ENCODE assay signal across 10 cellular contexts in genomic region chr4:10093273-10093621, GRCh38. TPM values are rescaled to one million over a fixed set of nuclear protein-coding genes. Genes with fewer than 3 reads are reported as not detected.
DNase-seq lines count a peak whose midpoint lies in the region; ATAC-seq, FAIRE-seq and TF ChIP-seq lines count a peak whose summit lies in the region.
"Had no signal": no experiment of that assay in that cellular context is flagged by ENCODE, and none has a peak within 500 bp of the region (broad histone marks: within the 10 kb centered on the region; RNA-seq: fewer than 3 reads in every experiment).

No MANE protein-coding gene starts in this region.

- peaks cover 19% of the 10 kb centered on the region for H4K20me1 ChIP-seq in HepG2 (ENCODE audit: insufficient read depth, low read length)

- TF ChIP-seq POLR2A in HepG2 (IDR thresholded peaks at IDR 0.05; ENCODE audit: insufficient read depth in 1 of 2, low read depth in 2 of 2, low read length in 2 of 2) (no peak), GM18505 (IDR thresholded peaks at IDR 0.05; ENCODE audit: borderline replicate concordance, extremely low read depth, insufficient read depth, insufficient read length) (no peak)

- H3K4me3 ChIP-seq in ascending aorta (no peak overlapping the region), HepG2 (replicated peaks in 1 of 3; ENCODE audit: insufficient read depth in 1 of 3, low read depth in 2 of 3, low read length in 3 of 3) (no peak overlapping the region)

- H3K4me2 ChIP-seq in HepG2 (ENCODE audit: low read depth, low read length), result no peak overlapping the region

- TF ChIP-seq CTCF in ascending aorta (IDR thresholded peaks at IDR 0.05), result no peak
- no peak for TF ChIP-seq CTCF in HepG2 (CRISPR knock-in tag; IDR thresholded peaks at IDR 0.05)

- H3K36me3 ChIP-seq in KOPT-K1 (ENCODE audit: insufficient read depth, low read length), result peaks cover 87% of the 10 kb centered on the region
- H3K36me3 ChIP-seq in ascending aorta, result peaks cover 80 to 89% of the 10 kb centered on the region in 2 donors
- H3K36me3 ChIP-seq in HepG2 (replicated peaks in 1 of 2; ENCODE audit: control insufficient read depth in 1 of 2, insufficient read depth in 2 of 2, low read length in 2 of 2), result peaks cover 76 to 97% of the 10 kb centered on the region in 2 experiments

- no peaks in the 10 kb centered on the region for H3K9me3 ChIP-seq in KOPT-K1 (ENCODE audit: insufficient read depth, low read length, poor library complexity, severe bottlenecking)
- H3K9me3 ChIP-seq in ascending aorta, result no peaks in the 10 kb centered on the region
- no peaks in the 10 kb centered on the region for H3K9me3 ChIP-seq in HepG2 (ENCODE audit: low read length)

- 88% methylated on average over 9 of the region's 11 CpGs for WGBS in HepG2 (ENCODE audit: low lambda C conversion rate)

- H3K27ac ChIP-seq in KOPT-K1 (ENCODE audit: low read depth, low read length, poor library complexity, severe bottlenecking), result peak overlapping the region; percentile 90
- peak overlapping the region; percentile 80 to 93 for H3K27ac ChIP-seq in ascending aorta
- H3K27ac ChIP-seq in HepG2 (ENCODE audit: extremely low read length, insufficient read depth, low read length), result no peak overlapping the region
- no peak overlapping the region for H3K27ac ChIP-seq in caudate nucleus (ENCODE audit: low read depth, low read length)

- intact Hi-C loops in ascending aorta (cut with DNase I), result no loop called here
- intact Hi-C loops in HepG2 (cut with micrococcal nuclease; ENCODE audit: unreplicated experiment), result no loop called here

- H3K4me1 Mint-ChIP-seq in stimulated activated memory B cell treated with anti-CD40 and anti-IgM and Interleukin-4, amounts not matched to agents 10 μg/mL and 1 μg/mL and 100 μg/mL, for 72 hours, result peaks cover 56% of the 10 kb centered on the region

- H3K4me1 ChIP-seq in ascending aorta (peaks cover 57 to 67% of the 10 kb centered on the region in 2 donors), HepG2 (ENCODE audit: insufficient read depth, low read length) (peaks cover 22% of the 10 kb centered on the region; the same call in 1 of the 2 replicates)

- in situ Hi-C loops in HepG2 (cut with HindIII; ENCODE audit: extremely low pct_ligation_motif_present, low pct_unique_long_range_greater_than_20kb), result no loop called here

- peaks cover 10% of the 10 kb centered on the region for H3K79me2 ChIP-seq in HepG2 (ENCODE audit: insufficient read depth, low read length)

- H3K9ac ChIP-seq in HepG2 (ENCODE audit: insufficient read depth, low read depth, low read length), result no peak overlapping the region

- peak overlapping the region; percentile 44 for H3K27ac Mint-ChIP-seq in stimulated activated memory B cell treated with anti-CD40 and anti-IgM and Interleukin-4, amounts not matched to agents 10 μg/mL and 1 μg/mL and 100 μg/mL, for 72 hours

- no peaks in the 10 kb centered on the region for H3K27me3 ChIP-seq in ascending aorta
- no peaks in the 10 kb centered on the region; a peak in 1 of 5 replicates for H3K27me3 ChIP-seq in HepG2 (ENCODE audit: control insufficient read depth in 1 of 2, insufficient read depth in 2 of 2, low read length in 2 of 2)

- FAIRE-seq in HepG2 (lab: Jason Lieb, UNC), result no peak

- DNase-seq in ascending aorta (ENCODE audit: low spot score in 2 of 2), result no peak
- DNase-seq in HepG2 (ENCODE audit: low spot score), result no peak
- DNase-seq in GM03348 (ENCODE audit: low spot score), result no peak
- no peak for DNase-seq in GM19240 (ENCODE audit: insufficient read length, low spot score)
- DNase-seq in caudate nucleus (lab: John Stamatoyannopoulos, UW), result no peak
- DNase-seq: stimulated activated CD4-positive, alpha-beta T cell treated with anti-CD3 and anti-CD28 coated beads, Interleukin-4, amount 100 ng/mL, for 24 hours had no signal

- POLR2A ChIA-PET in HepG2 (lab: Yijun Ruan, JAX), result no interaction called here

- no peak for TF ChIP-seq RAD21 in HepG2 (CRISPR knock-in tag; IDR thresholded peaks at IDR 0.05)

- no peak for ATAC-seq in HepG2
- ATAC-seq in stimulated activated memory B cell treated with anti-CD40 and anti-IgM and Interleukin-4, amounts not matched to agents 10 μg/mL and 1 μg/mL and 100 μg/mL, for 72 hours, result no peak
- ATAC-seq in GM18505 (IDR thresholded peaks at IDR 0.05; ENCODE audit: unreplicated experiment), result no peak
- ATAC-seq: activated CD4-positive, CD25-positive, alpha-beta regulatory T cell treated with anti-CD3 and anti-CD28 coated beads, Interleukin-2, amount 50 U/mL, for 24 hours had no signal

- no peak overlapping the region for H2AFZ ChIP-seq in HepG2 (ENCODE audit: low read length)

- no peaks in the 10 kb centered on the region for H3K9me3 Mint-ChIP-seq in stimulated activated memory B cell treated with anti-CD40 and anti-IgM and Interleukin-4, amounts not matched to agents 10 μg/mL and 1 μg/mL and 100 μg/mL, for 72 hours

- H3K36me3 Mint-ChIP-seq in stimulated activated memory B cell treated with anti-CD40 and anti-IgM and Interleukin-4, amounts not matched to agents 10 μg/mL and 1 μg/mL and 100 μg/mL, for 72 hours, result peaks cover 54% of the 10 kb centered on the region

- no peak overlapping the region for H3K4me3 Mint-ChIP-seq in stimulated activated memory B cell treated with anti-CD40 and anti-IgM and Interleukin-4, amounts not matched to agents 10 μg/mL and 1 μg/mL and 100 μg/mL, for 72 hours

- no peaks in the 10 kb centered on the region for H3K27me3 Mint-ChIP-seq in stimulated activated memory B cell treated with anti-CD40 and anti-IgM and Interleukin-4, amounts not matched to agents 10 μg/mL and 1 μg/mL and 100 μg/mL, for 72 hours

- TF ChIP-seq EP300 in HepG2 (IDR thresholded peaks at IDR 0.05; ENCODE audit: low read depth in 2 of 2, low read length in 2 of 2), result no peak
- TF ChIP-seq EP300 in HepG2 (CRISPR knock-in tag; IDR thresholded peaks at IDR 0.05; ENCODE audit: borderline replicate concordance), result no peak

- CTCF ChIA-PET in HepG2 (lab: Yijun Ruan, JAX; ENCODE audit: low intra/inter-chr PET ratio, low total read pairs), result no interaction called here

- BruUV-seq in HepG2 (replicated peaks; lab: Mats Ljungman, UMichigan), result no TSS peak

TF ChIP-seq in HepG2, 621 proteins besides CTCF, POLR2A, EP300 and RAD21 (continues in another document):
- TF ChIP-seq POLR2AphosphoS2 (IDR thresholded peaks at IDR 0.05; ENCODE audit: low read depth, low read length), result 0 out of 2 replicates have a peak, but pooled peaks have one; percentile 31
- TF ChIP-seq RFX3 (CRISPR knock-in tag; IDR thresholded peaks at IDR 0.05), result no peak
- no peak for TF ChIP-seq NBN (conservative IDR thresholded peaks at IDR 0.05)
- TF ChIP-seq, protein P1, sequence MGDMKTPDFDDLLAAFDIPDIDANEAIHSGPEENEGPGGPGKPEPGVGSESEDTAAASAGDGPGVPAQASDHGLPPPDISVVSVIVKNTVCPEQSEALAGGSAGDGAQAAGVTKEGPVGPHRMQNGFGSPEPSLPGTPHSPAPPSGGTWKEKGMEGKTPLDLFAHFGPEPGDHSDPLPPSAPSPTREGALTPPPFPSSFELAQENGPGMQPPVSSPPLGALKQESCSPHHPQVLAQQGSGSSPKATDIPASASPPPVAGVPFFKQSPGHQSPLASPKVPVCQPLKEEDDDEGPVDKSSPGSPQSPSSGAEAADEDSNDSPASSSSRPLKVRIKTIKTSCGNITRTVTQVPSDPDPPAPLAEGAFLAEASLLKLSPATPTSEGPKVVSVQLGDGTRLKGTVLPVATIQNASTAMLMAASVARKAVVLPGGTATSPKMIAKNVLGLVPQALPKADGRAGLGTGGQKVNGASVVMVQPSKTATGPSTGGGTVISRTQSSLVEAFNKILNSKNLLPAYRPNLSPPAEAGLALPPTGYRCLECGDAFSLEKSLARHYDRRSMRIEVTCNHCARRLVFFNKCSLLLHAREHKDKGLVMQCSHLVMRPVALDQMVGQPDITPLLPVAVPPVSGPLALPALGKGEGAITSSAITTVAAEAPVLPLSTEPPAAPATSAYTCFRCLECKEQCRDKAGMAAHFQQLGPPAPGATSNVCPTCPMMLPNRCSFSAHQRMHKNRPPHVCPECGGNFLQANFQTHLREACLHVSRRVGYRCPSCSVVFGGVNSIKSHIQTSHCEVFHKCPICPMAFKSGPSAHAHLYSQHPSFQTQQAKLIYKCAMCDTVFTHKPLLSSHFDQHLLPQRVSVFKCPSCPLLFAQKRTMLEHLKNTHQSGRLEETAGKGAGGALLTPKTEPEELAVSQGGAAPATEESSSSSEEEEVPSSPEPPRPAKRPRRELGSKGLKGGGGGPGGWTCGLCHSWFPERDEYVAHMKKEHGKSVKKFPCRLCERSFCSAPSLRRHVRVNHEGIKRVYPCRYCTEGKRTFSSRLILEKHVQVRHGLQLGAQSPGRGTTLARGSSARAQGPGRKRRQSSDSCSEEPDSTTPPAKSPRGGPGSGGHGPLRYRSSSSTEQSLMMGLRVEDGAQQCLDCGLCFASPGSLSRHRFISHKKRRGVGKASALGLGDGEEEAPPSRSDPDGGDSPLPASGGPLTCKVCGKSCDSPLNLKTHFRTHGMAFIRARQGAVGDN (CRISPR knock-in tag; IDR thresholded peaks at IDR 0.05), result 0 out of 2 replicates have a peak, but pooled peaks have one; percentile 18

RNA-seq across cellular contexts. Expression of gene WDR1, which starts 23.4 kb away (rescaled TPM):
- total RNA-seq in ascending aorta (216 TPM), HepG2 (2016; rRNA removed; fragmentation: Illumina TruSeq; extraction: Trizol) (106 and 120 TPM in 2 replicates)
- total RNA-seq in HepG2 (2016; cell fraction: cytosol; rRNA removed; fragmentation: Illumina TruSeq; extraction: Trizol; ENCODE audit: low read depth), result 50.7 and 51.7 TPM in 2 replicates
- total RNA-seq in HepG2 (2016; cell fraction: insoluble cytoplasmic fraction; rRNA removed; fragmentation: Illumina TruSeq; extraction: Trizol), result 98.1 and 109 TPM in 2 replicates
- total RNA-seq in HepG2 (2016; cell fraction: membrane; rRNA removed; fragmentation: Illumina TruSeq; extraction: Trizol), result 54.9 and 56.0 TPM in 2 replicates
- 57.3 and 65.4 TPM in 2 replicates for total RNA-seq in HepG2 (2016; cell fraction: nucleus; rRNA removed; fragmentation: Illumina TruSeq; extraction: Trizol)
- 198 and 199 TPM in 2 replicates for polyA plus RNA-seq in HepG2 (2011; rRNA removed)
- 187 and 226 TPM in 2 replicates for polyA plus RNA-seq in HepG2 (2011; cell fraction: cytosol; rRNA removed)
- 166 and 177 TPM in 2 replicates for polyA plus RNA-seq in HepG2 (2011; cell fraction: nucleus; rRNA removed)
- 117 and 122 TPM in 2 replicates for polyA plus RNA-seq in HepG2 (2012)
- 33.9 and 35.4 TPM in 2 replicates for polyA plus RNA-seq in HepG2 (2016; cell fraction: cytosol; fragmentation: Illumina TruSeq; extraction: Trizol; ENCODE audit: low read depth)
- polyA plus RNA-seq in HepG2 (2016; cell fraction: insoluble cytoplasmic fraction; fragmentation: Illumina TruSeq; extraction: Trizol; ENCODE audit: low read depth), result 136 and 179 TPM in 2 replicates
- 47.7 and 51.7 TPM in 2 replicates for polyA plus RNA-seq in HepG2 (2016; cell fraction: membrane; fragmentation: Illumina TruSeq; extraction: Trizol; ENCODE audit: low read depth)
- 118 and 124 TPM in 2 replicates for polyA plus RNA-seq in HepG2 (2016; cell fraction: nucleus; fragmentation: Illumina TruSeq; extraction: Trizol; ENCODE audit: insufficient read depth, low read depth)
- polyA minus RNA-seq in HepG2 (2011; rRNA and poly(A)+ RNA removed; ENCODE audit: low replicate concordance), result 149 and 296 TPM in 2 replicates
- polyA minus RNA-seq in HepG2 (2011; cell fraction: cytosol; rRNA and poly(A)+ RNA removed), result 111 and 136 TPM in 2 replicates
- polyA minus RNA-seq in HepG2 (2011; cell fraction: nucleus; rRNA and poly(A)+ RNA removed), result 82.2 and 96.2 TPM in 2 replicates

Comparison
In these comparisons a context has a peak if more than half of its experiments do, and no peak if none do; other contexts are left out.
1. H3K27ac ChIP-seq: peak in KOPT-K1 (single experiment) and ascending aorta (2 of 2); none in HepG2 (single experiment) and caudate nucleus (single experiment).